Comparison of ENCODE assay signal across 1 cellular context in genomic region chr3:194686816-194687637, GRCh38.
TF ChIP-seq lines count a peak whose summit lies in the region.

No MANE protein-coding gene starts in this region.

TF ChIP-seq in K562, 482 proteins besides CTCF, POLR2A, EP300 and RAD21:
- TF ChIP-seq ZBTB33 (CRISPR knock-in tag; IDR thresholded peaks at IDR 0.05), result peak; percentile 83; the same call in 1 of the 2 replicates
- no peak for TF ChIP-seq CLOCK (CRISPR knock-in tag; IDR thresholded peaks at IDR 0.05; ENCODE audit: borderline replicate concordance)
